ENCODE assay signal across 9 cellular contexts in genomic region chr4:113683143-113683542, GRCh38.
DNase-seq lines count a peak whose midpoint lies in the region; ATAC-seq, FAIRE-seq and TF ChIP-seq lines count a peak whose summit lies in the region.
"Had no signal": no experiment of that assay in that cellular context is flagged by ENCODE, and none has a peak within 500 bp of the region (broad histone marks: within the 10 kb centered on the region; RNA-seq: fewer than 3 reads in every experiment).

No MANE protein-coding gene starts in this region.

- H3K9me3 Mint-ChIP-seq in activated naive CD8-positive, alpha-beta T cell treated with anti-CD3 and anti-CD28 coated beads, Interleukin-2, amount 50 U/mL, for 24 hours = peaks cover 17% of the 10 kb centered on the region

- no peaks in the 10 kb centered on the region for H3K27me3 Mint-ChIP-seq in activated naive CD8-positive, alpha-beta T cell treated with anti-CD3 and anti-CD28 coated beads, Interleukin-2, amount 50 U/mL, for 24 hours

- H3K36me3 Mint-ChIP-seq in activated naive CD8-positive, alpha-beta T cell treated with anti-CD3 and anti-CD28 coated beads, Interleukin-2, amount 50 U/mL, for 24 hours (ENCODE audit: low read depth) = peaks cover 80% of the 10 kb centered on the region

- ATAC-seq in HG03025 (IDR thresholded peaks at IDR 0.05; ENCODE audit: low FRiP score, unreplicated experiment) = peak; percentile 100
- ATAC-seq in activated naive CD8-positive, alpha-beta T cell treated with anti-CD3 and anti-CD28 coated beads, Interleukin-2, amount 50 U/mL, for 24 hours = peak; percentile 91

- no peak for FAIRE-seq in H54 (lab: Jason Lieb, UNC)

- peak overlapping the region; percentile 89 for H3K27ac Mint-ChIP-seq in activated naive CD8-positive, alpha-beta T cell treated with anti-CD3 and anti-CD28 coated beads, Interleukin-2, amount 50 U/mL, for 24 hours

- peak; percentile 43 for DNase-seq in GM19240 (ENCODE audit: insufficient read length, low spot score)
- peak; percentile 58 for DNase-seq in SHP77 treated with DMSO at 0.1 percent for 48 hours (lab: John Stamatoyannopoulos, UW)
- peak; percentile 68 for DNase-seq in activated naive CD8-positive, alpha-beta T cell treated with anti-CD3 and anti-CD28 coated beads, Interleukin-2, amount 50 U/mL, for 24 hours
- peak; percentile 61 to 84 for DNase-seq in stimulated activated CD4-positive, alpha-beta T cell treated with anti-CD3 and anti-CD28 coated beads, Interleukin-4, amount 100 ng/mL, for 4 hours
- no peak for DNase-seq in OCI-M2 (lab: John Stamatoyannopoulos, UW; ENCODE audit: unreplicated experiment)
- DNase-seq in H54 (ENCODE audit: insufficient read length, low spot score) = no peak
- no peak for DNase-seq in NK-92 (lab: John Stamatoyannopoulos, UW; ENCODE audit: unreplicated experiment)

- peak overlapping the region; percentile 52 for H3K4me3 Mint-ChIP-seq in activated naive CD8-positive, alpha-beta T cell treated with anti-CD3 and anti-CD28 coated beads, Interleukin-2, amount 50 U/mL, for 24 hours
- H3K4me3 Mint-ChIP-seq: neural crest cell had no signal

- no peak for TF ChIP-seq POLR2A in H54 (IDR thresholded peaks at IDR 0.05; ENCODE audit: low read depth, low read length)

- H3K4me1 Mint-ChIP-seq in activated naive CD8-positive, alpha-beta T cell treated with anti-CD3 and anti-CD28 coated beads, Interleukin-2, amount 50 U/mL, for 24 hours = peaks cover 82% of the 10 kb centered on the region

Comparison
In these comparisons a context has a peak if more than half of its experiments do, and no peak if none do; other contexts are left out.
1. DNase-seq: peak in GM19240 (single experiment), SHP77 treated with DMSO at 0.1 percent for 48 hours (single experiment), activated naive CD8-positive, alpha-beta T cell treated with anti-CD3 and anti-CD28 coated beads, Interleukin-2, amount 50 U/mL, for 24 hours (single experiment) and stimulated activated CD4-positive, alpha-beta T cell treated with anti-CD3 and anti-CD28 coated beads, Interleukin-4, amount 100 ng/mL, for 4 hours (2 of 2); none in OCI-M2 (single experiment), H54 (single experiment) and NK-92 (single experiment).